Comparison of ENCODE assay signal across 23 cellular contexts in genomic region chr19:40270362-40271089, GRCh38. TPM values are rescaled to one million over a fixed set of nuclear protein-coding genes. Genes with fewer than 3 reads are reported as not detected.
DNase-seq lines count a peak whose midpoint lies in the region; ATAC-seq, FAIRE-seq and TF ChIP-seq lines count a peak whose summit lies in the region.
"Had no signal": no experiment of that assay in that cellular context is flagged by ENCODE, and none has a peak within 500 bp of the region (broad histone marks: within the 10 kb centered on the region; RNA-seq: fewer than 3 reads in every experiment).

No MANE protein-coding gene starts in this region.

- in situ Hi-C loops in K562 (cut with MboI): no loop called here

- TF ChIP-seq CTCF in K562 (IDR thresholded peaks at IDR 0.05 in 2 of 3, conservative IDR thresholded peaks at IDR 0.05 in 1 of 3; ENCODE audit: insufficient read depth in 2 of 3, low read depth in 1 of 3, low read length in 3 of 3) (peak; percentile 54 to 61 (median 58)), spleen (IDR thresholded peaks at IDR 0.05 in 8 of 11, conservative IDR thresholded peaks at IDR 0.05 in 3 of 11) (peak in 1 of 11 experiments; percentile 6), lower leg skin (IDR thresholded peaks at IDR 0.05) (no peak)

- H3K79me2 ChIP-seq in K562 (ENCODE audit: control insufficient read depth, insufficient read depth, low read length): peaks cover 97% of the 10 kb centered on the region

- peak; percentile 88 for DNase-seq in D341Med (ENCODE audit: low spot score)
- DNase-seq in K562 (ENCODE audit: extremely low read depth in 1 of 4, low spot score in 3 of 4): peak in 3 of 4 experiments; percentile 57 to 68 (median 57)
- DNase-seq in islet precursor cell: peak; percentile 51
- no peak for DNase-seq in GDM1 (lab: John Stamatoyannopoulos, UW)
- no peak for DNase-seq in spleen
- DNase-seq in lower leg skin (ENCODE audit: low spot score in 2 of 2): no peak
- no peak for DNase-seq in NCI-H345 treated with DMSO at 0.1 percent for 48 hours (lab: John Stamatoyannopoulos, UW; ENCODE audit: unreplicated experiment)
- DNase-seq: ACHN, foreskin melanocyte, GF-D8, NCI-H187 treated with DMSO at 0.1 percent for 48 hours, NCI-H446, SK-N-SH, T-helper 9 cell, testis had no signal

- no peak for TF ChIP-seq EP300 in K562 (IDR thresholded peaks at IDR 0.05; ENCODE audit: low read length)

- H3K4me1 ChIP-seq in K562 (replicated peaks in 1 of 2; ENCODE audit: control insufficient read depth in 2 of 2, insufficient read depth in 2 of 2, low read length in 2 of 2) (peaks cover 71 to 85% of the 10 kb centered on the region in 2 experiments), spleen (peaks cover 21 to 96% (median 59%) of the 10 kb centered on the region in 6 donors)
- H3K4me1 ChIP-seq: breast epithelium had no signal

- H3K4me3 ChIP-seq in K562 (no peak overlapping the region), spleen (no peak overlapping the region), lower leg skin (ENCODE audit: low read depth, poor library complexity, severe bottlenecking) (no peak overlapping the region)
- H3K4me3 ChIP-seq: breast epithelium, testis had no signal

- no peak overlapping the region for H3K4me2 ChIP-seq in K562 (ENCODE audit: insufficient read depth, low read length)
- H3K4me2 ChIP-seq: SK-N-SH had no signal

- POLR2A ChIA-PET in K562 (lab: Yijun Ruan, JAX): interaction anchor here (0.9 to 1.8 kb wide), 2 partner anchors 10 to 14 kb away, joined by 5 to 19 read pairs; no protein-coding TSS in a partner anchor

- H3K27me3 ChIP-seq in K562 (ENCODE audit: control insufficient read depth in 2 of 2, insufficient read depth in 2 of 2, low read length in 2 of 2): no peaks in the 10 kb centered on the region
- no peaks in the 10 kb centered on the region for H3K27me3 ChIP-seq in spleen (replicated peaks in 1 of 7)
- H3K27me3 ChIP-seq: breast epithelium, testis had no signal

- H3K9me3 ChIP-seq in KOPT-K1 (ENCODE audit: insufficient read depth, low read length, poor library complexity, severe bottlenecking): no peaks in the 10 kb centered on the region
- H3K9me3 ChIP-seq in K562 (replicated peaks; ENCODE audit: control insufficient read depth, insufficient read depth, low read depth, low read length): no peaks in the 10 kb centered on the region
- no peaks in the 10 kb centered on the region for H3K9me3 ChIP-seq in spleen
- H3K9me3 ChIP-seq: breast epithelium, SK-N-SH, testis had no signal

- WGBS in K562 (ENCODE audit: insufficient coverage, low coverage, missing lambda C conversion rate): 47% methylated on average over 12 of the region's 12 CpGs
- 76 to 86% (median 81%) methylated on average over 11 to 12 of the region's 12 CpGs for WGBS in spleen, 5 donors
- WGBS in lower leg skin, 2 donors: 82 to 89% methylated on average over 12 of the region's 12 CpGs

- no peak overlapping the region for H2AFZ ChIP-seq in K562 (ENCODE audit: low read depth, low read length)

- no TSS peak for BruUV-seq in K562 (replicated peaks; lab: Mats Ljungman, UMichigan)

- no peak for FAIRE-seq in K562 (lab: Jason Lieb, UNC)
- FAIRE-seq: RCC 7860 had no signal

- H3K9me1 ChIP-seq in K562 (ENCODE audit: control insufficient read depth, insufficient read depth, low read length): peaks cover 4% of the 10 kb centered on the region

- peak overlapping the region in 1 of 2 experiments; percentile 63; a peak in 1 of 4 replicates for H3K9ac ChIP-seq in K562 (ENCODE audit: insufficient read depth in 1 of 2, low read depth in 2 of 2, low read length in 2 of 2)
- H3K9ac ChIP-seq: SK-N-SH had no signal

- peak; percentile 26 for ATAC-seq in K562
- ATAC-seq: activated T-helper 17 cell treated with anti-CD3 and anti-CD28 coated beads, Interleukin-2, amount 50 U/mL, for 72 hours; naive thymus-derived CD4-positive, alpha-beta T cell had no signal

- peak overlapping the region; percentile 10 for H3K27ac ChIP-seq in KOPT-K1 (ENCODE audit: low read depth, low read length, poor library complexity, severe bottlenecking)
- H3K27ac ChIP-seq in K562 (ENCODE audit: extremely low read depth, low read depth, low read length): peak overlapping the region; percentile 44; the same call in 1 of the 3 replicates
- H3K27ac ChIP-seq in spleen: no peak overlapping the region
- H3K27ac ChIP-seq: breast epithelium, testis had no signal

- intact Hi-C loops in K562 (cut with micrococcal nuclease): loop anchor here (5.0 kb wide), 1 partner anchor 38 kb away; no protein-coding TSS in a partner anchor
- intact Hi-C loops in spleen (cut with DNase I; ENCODE audit: low total_unique reads): no loop called here
- intact Hi-C loops in lower leg skin (cut with DNase I; ENCODE audit: low total_unique reads): no loop called here

- peak in 1 of 2 experiments; percentile 32; a peak in 2 of 4 replicates for TF ChIP-seq RAD21 in K562 (CRISPR knock-in tag; conservative IDR thresholded peaks at IDR 0.05 in 1 of 2, IDR thresholded peaks at IDR 0.05 in 1 of 2)

- peaks cover 10% of the 10 kb centered on the region; the same call in 1 of the 2 replicates for H4K20me1 ChIP-seq in K562 (replicated peaks; ENCODE audit: control insufficient read depth, insufficient read depth, low read length)

- H3K36me3 ChIP-seq in KOPT-K1 (ENCODE audit: insufficient read depth, low read length) (peaks cover 28% of the 10 kb centered on the region; the same call in 1 of the 2 replicates), K562 (ENCODE audit: control insufficient read depth, insufficient read depth, low read length) (peaks cover 50% of the 10 kb centered on the region), spleen (peaks cover 0 to 60% (median 0%) of the 10 kb centered on the region in 6 donors)
- H3K36me3 ChIP-seq: breast epithelium had no signal

- CTCF ChIA-PET in K562 (lab: Yijun Ruan, JAX; ENCODE audit: low intra/inter-chr PET ratio): interaction anchor here (0.6 kb wide), 1 partner anchor 131 kb away, joined by 3 read pairs; no protein-coding TSS in a partner anchor

- TF ChIP-seq POLR2A in K562 (conservative IDR thresholded peaks at IDR 0.05) (no peak), spleen (IDR thresholded peaks at IDR 0.05) (no peak), lower leg skin (IDR thresholded peaks at IDR 0.05) (no peak)

RNA-seq across cellular contexts. Expression of gene AKT2, which starts 14.6 kb away (rescaled TPM):
- 290 and 653 TPM in 2 replicates for total RNA-seq in K562 (2011; cell fraction: chromatin; rRNA removed; ENCODE audit: low replicate concordance)
- total RNA-seq in K562 (2011; cell fraction: nucleolus; rRNA removed): 340 and 358 TPM in 2 replicates
- total RNA-seq in K562 (2011; cell fraction: nucleoplasm; rRNA removed): 338 and 343 TPM in 2 replicates
- total RNA-seq in K562 (2014; rRNA removed) (61.1 and 83.7 TPM in 2 replicates), K562 (2014; rRNA removed; fragmentation: Illumina TruSeq; extraction: Trizol) (44.7 and 55.7 TPM in 2 replicates), K562 (2015; rRNA removed; fragmentation: Illumina TruSeq; extraction: Trizol) (67.4 and 67.7 TPM in 2 replicates), K562 (2021) (120 and 127 TPM in 2 replicates), spleen (100 to 1,000 TPM in 4 of 7 donors, 10 to 100 TPM in 3; 95.1 to 134 (median 112) TPM), lower leg skin (100 to 1,000 TPM in 1 of 4 donors, 10 to 100 TPM in 3; 71.1 to 129 (median 82.2) TPM)
- polyA plus RNA-seq in K562 (2011; rRNA removed) (90.8 and 133 TPM in 2 replicates), K562 (2014; fragmentation: Illumina TruSeq; extraction: Trizol) (108 and 132 TPM in 2 replicates), K562 (2014; fragmentation: Nextera tagmentation; extraction: Ambion mirVana) (1 to 10 TPM; 1.1 TPM), K562 (2014; rRNA removed) (85.4 and 108 TPM in 2 replicates), spleen (10 to 100 TPM; 28.8 to 75.7 (median 37.1) TPM)
- polyA plus RNA-seq in K562 (2011; cell fraction: cytosol; rRNA removed): 112 and 119 TPM in 2 replicates
- 493 and 545 TPM in 2 replicates for polyA plus RNA-seq in K562 (2011; cell fraction: nucleus; rRNA removed)
- 76.0 and 79.7 TPM in 2 replicates for polyA plus RNA-seq in K562 (2012)
- 47.0 and 54.6 TPM in 2 replicates for polyA minus RNA-seq in K562 (2011; rRNA and poly(A)+ RNA removed)
- polyA minus RNA-seq in K562 (2011; cell fraction: cytosol; rRNA and poly(A)+ RNA removed): 48.0 and 50.7 TPM in 2 replicates
- 66.6 and 101 TPM in 2 replicates for polyA minus RNA-seq in K562 (2011; cell fraction: nucleus; rRNA and poly(A)+ RNA removed)

RNA-seq across cellular contexts. Expression of gene CCNP, which starts 44.0 kb away (rescaled TPM):
- 0.21 TPM in 1 of 2 replicates, not detected in the other for total RNA-seq in K562 (2011; cell fraction: chromatin; rRNA removed; ENCODE audit: low replicate concordance)
- total RNA-seq in K562 (2011; cell fraction: nucleolus; rRNA removed): not detected in 2 replicates
- not detected in 2 replicates for total RNA-seq in K562 (2011; cell fraction: nucleoplasm; rRNA removed)
- total RNA-seq in K562 (2014; rRNA removed) (0.08 TPM in 1 of 2 replicates, not detected in the other), K562 (2014; rRNA removed; fragmentation: Illumina TruSeq; extraction: Trizol) (not detected in 2 replicates), K562 (2015; rRNA removed; fragmentation: Illumina TruSeq; extraction: Trizol) (not detected in 2 replicates), K562 (2021) (not detected in 2 replicates), spleen (under 1 TPM in 2 of 7 donors, not detected in 5; 0.43 to 0.47 TPM), lower leg skin (under 1 TPM in 1 of 4 donors, not detected in 3; 0.29 TPM)
- polyA plus RNA-seq in K562 (2011; rRNA removed) (0.04 TPM in 1 of 2 replicates, not detected in the other), K562 (2014; fragmentation: Illumina TruSeq; extraction: Trizol) (not detected in 2 replicates), K562 (2014; fragmentation: Nextera tagmentation; extraction: Ambion mirVana) (not detected), K562 (2014; rRNA removed) (0.19 and 0.32 TPM in 2 replicates), spleen (under 1 TPM; 0.18 to 0.43 (median 0.26) TPM)
- polyA plus RNA-seq in K562 (2011; cell fraction: cytosol; rRNA removed): 0.03 and 0.21 TPM in 2 replicates
- 0.09 and 0.24 TPM in 2 replicates for polyA plus RNA-seq in K562 (2011; cell fraction: nucleus; rRNA removed)
- polyA plus RNA-seq in K562 (2012): 0.14 TPM in 1 of 2 replicates, not detected in the other
- polyA minus RNA-seq in K562 (2011; rRNA and poly(A)+ RNA removed): not detected in 2 replicates
- polyA minus RNA-seq in K562 (2011; cell fraction: cytosol; rRNA and poly(A)+ RNA removed): not detected in 2 replicates
- polyA minus RNA-seq in K562 (2011; cell fraction: nucleus; rRNA and poly(A)+ RNA removed): not detected in 2 replicates
- total RNA-seq: dermis microvascular lymphatic vessel endothelial cell had no signal
- polyA plus RNA-seq: naive thymus-derived CD4-positive, alpha-beta T cell had no signal

RNA-seq across cellular contexts. Expression of gene TTC9B, which starts 52.3 kb away (rescaled TPM):
- total RNA-seq in K562 (2011; cell fraction: chromatin; rRNA removed; ENCODE audit: low replicate concordance): not detected in 2 replicates
- 0.33 TPM in 1 of 2 replicates, not detected in the other for total RNA-seq in K562 (2011; cell fraction: nucleolus; rRNA removed)
- total RNA-seq in K562 (2011; cell fraction: nucleoplasm; rRNA removed): not detected in 2 replicates
- total RNA-seq in K562 (2014; rRNA removed): not detected in 2 replicates
- total RNA-seq in K562 (2014; rRNA removed; fragmentation: Illumina TruSeq; extraction: Trizol): not detected in 2 replicates
- not detected in 2 replicates for total RNA-seq in K562 (2015; rRNA removed; fragmentation: Illumina TruSeq; extraction: Trizol)
- total RNA-seq in K562 (2021): not detected in 2 replicates
- polyA plus RNA-seq in K562 (2011; rRNA removed): 0.03 and 0.14 TPM in 2 replicates
- polyA plus RNA-seq in K562 (2011; cell fraction: cytosol; rRNA removed): 0.01 TPM in 1 of 2 replicates, not detected in the other
- polyA plus RNA-seq in K562 (2011; cell fraction: nucleus; rRNA removed): 0.18 TPM in 1 of 2 replicates, not detected in the other
- polyA plus RNA-seq in K562 (2012): 0.04 TPM in 1 of 2 replicates, not detected in the other
- polyA plus RNA-seq in K562 (2014; fragmentation: Illumina TruSeq; extraction: Trizol): not detected in 2 replicates
- polyA plus RNA-seq in K562 (2014; fragmentation: Nextera tagmentation; extraction: Ambion mirVana): under 1 TPM in 1 of 2 experiments, not detected in 1; 0.06 TPM
- polyA plus RNA-seq in K562 (2014; rRNA removed): not detected in 2 replicates
- polyA minus RNA-seq in K562 (2011; rRNA and poly(A)+ RNA removed): not detected in 2 replicates
- not detected in 2 replicates for polyA minus RNA-seq in K562 (2011; cell fraction: cytosol; rRNA and poly(A)+ RNA removed)
- polyA minus RNA-seq in K562 (2011; cell fraction: nucleus; rRNA and poly(A)+ RNA removed): not detected in 2 replicates
- total RNA-seq in spleen: not detected
- not detected for polyA plus RNA-seq in spleen
- not detected for total RNA-seq in lower leg skin
- total RNA-seq: dermis microvascular lymphatic vessel endothelial cell; epithelial cell of proximal tubule; mesenteric fat pad; naive thymus-derived CD4-positive, alpha-beta T cell had no signal
- polyA plus RNA-seq: naive thymus-derived CD4-positive, alpha-beta T cell had no signal

Comparison
In these comparisons a context has a peak if more than half of its experiments do, and no peak if none do; other contexts are left out.
1. DNase-seq: peak in D341Med (single experiment), K562 (3 of 4) and islet precursor cell (single experiment); none in GDM1 (single experiment), spleen (single experiment), lower leg skin (0 of 2) and NCI-H345 treated with DMSO at 0.1 percent for 48 hours (single experiment).
2. H3K27ac ChIP-seq: peak in KOPT-K1 (single experiment) and K562 (single experiment); none in spleen (0 of 8).
3. CTCF ChIP-seq: peak in K562 (3 of 3); none in lower leg skin (0 of 3).